Comparison of ENCODE assay signal across 1 cellular context in the genomic region with DNA sequence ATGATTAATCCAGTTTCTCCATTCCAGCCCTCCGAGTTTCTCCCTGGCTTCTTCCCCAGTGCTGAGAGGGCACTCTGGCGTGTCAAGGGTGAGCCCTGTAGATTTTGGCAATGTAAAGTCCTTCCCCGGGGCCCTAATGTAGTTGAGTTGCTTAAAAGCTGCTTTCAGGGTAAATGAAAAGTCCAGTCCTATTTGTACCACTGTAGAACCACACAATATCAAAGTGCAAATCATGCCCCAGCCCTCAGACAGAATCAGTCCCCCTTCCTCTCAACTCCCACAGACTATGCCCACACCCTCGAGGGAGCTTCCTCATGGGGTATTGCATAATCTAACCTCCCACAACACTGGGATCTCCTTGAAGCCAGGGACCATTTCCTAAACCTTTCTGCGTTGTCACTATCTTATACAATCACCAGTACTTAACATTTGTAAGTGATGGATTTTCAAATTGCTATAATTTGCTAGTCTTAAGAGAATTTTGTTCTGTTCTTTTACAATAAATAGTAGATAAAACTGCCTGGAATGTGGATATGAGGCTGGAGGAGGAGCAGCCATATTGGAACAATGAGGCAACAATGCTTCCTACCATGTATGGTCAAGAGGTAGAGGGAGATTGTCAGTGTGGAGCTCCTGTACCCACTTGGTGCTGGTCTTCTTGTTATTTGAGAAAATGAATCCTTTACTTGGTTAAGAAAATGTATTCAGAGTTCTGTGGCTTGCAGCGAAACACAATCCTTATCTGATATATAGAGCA.
TF ChIP-seq lines count a peak whose summit lies in the region.

No MANE protein-coding gene starts in this region.

TF ChIP-seq in K562, 482 proteins besides CTCF, POLR2A, EP300 and RAD21 (continued from another document):
- TF ChIP-seq, protein P1, sequence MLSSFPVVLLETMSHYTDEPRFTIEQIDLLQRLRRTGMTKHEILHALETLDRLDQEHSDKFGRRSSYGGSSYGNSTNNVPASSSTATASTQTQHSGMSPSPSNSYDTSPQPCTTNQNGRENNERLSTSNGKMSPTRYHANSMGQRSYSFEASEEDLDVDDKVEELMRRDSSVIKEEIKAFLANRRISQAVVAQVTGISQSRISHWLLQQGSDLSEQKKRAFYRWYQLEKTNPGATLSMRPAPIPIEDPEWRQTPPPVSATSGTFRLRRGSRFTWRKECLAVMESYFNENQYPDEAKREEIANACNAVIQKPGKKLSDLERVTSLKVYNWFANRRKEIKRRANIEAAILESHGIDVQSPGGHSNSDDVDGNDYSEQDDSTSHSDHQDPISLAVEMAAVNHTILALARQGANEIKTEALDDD (IDR thresholded peaks at IDR 0.05) = 0 out of 2 replicates have a peak, but pooled peaks have one; percentile 14
- TF ChIP-seq TRIM24 (IDR thresholded peaks at IDR 0.05) = peak in 1 of 2 experiments; percentile 54; a peak in 2 of 4 replicates
- TF ChIP-seq, protein P2, sequence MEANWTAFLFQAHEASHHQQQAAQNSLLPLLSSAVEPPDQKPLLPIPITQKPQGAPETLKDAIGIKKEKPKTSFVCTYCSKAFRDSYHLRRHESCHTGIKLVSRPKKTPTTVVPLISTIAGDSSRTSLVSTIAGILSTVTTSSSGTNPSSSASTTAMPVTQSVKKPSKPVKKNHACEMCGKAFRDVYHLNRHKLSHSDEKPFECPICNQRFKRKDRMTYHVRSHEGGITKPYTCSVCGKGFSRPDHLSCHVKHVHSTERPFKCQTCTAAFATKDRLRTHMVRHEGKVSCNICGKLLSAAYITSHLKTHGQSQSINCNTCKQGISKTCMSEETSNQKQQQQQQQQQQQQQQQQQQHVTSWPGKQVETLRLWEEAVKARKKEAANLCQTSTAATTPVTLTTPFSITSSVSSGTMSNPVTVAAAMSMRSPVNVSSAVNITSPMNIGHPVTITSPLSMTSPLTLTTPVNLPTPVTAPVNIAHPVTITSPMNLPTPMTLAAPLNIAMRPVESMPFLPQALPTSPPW (CRISPR knock-in tag; IDR thresholded peaks at IDR 0.05) = peak; percentile 64; the same call in 1 of the 2 replicates
- TF ChIP-seq L3MBTL2 (IDR thresholded peaks at IDR 0.05) = peak; percentile 35; the same call in 1 of the 2 replicates
- TF ChIP-seq MYC (IDR thresholded peaks at IDR 0.05; ENCODE audit: low read depth, low read length) = 0 out of 2 replicates have a peak, but pooled peaks have one; percentile 34
- no peak for TF ChIP-seq MYC (CRISPR knock-in tag; IDR thresholded peaks at IDR 0.05; ENCODE audit: borderline replicate concordance, low read depth)
- TF ChIP-seq ZNF551 (CRISPR knock-in tag; IDR thresholded peaks at IDR 0.05) = no peak
- TF ChIP-seq ATF7 (IDR thresholded peaks at IDR 0.05) = peak; percentile 36; the same call in 1 of the 2 replicates
- TF ChIP-seq ETV1 (tag; conservative IDR thresholded peaks at IDR 0.05; ENCODE audit: low read depth) = 0 out of 2 replicates have a peak, but pooled peaks have one; percentile 21
- no peak for TF ChIP-seq PHF8 (IDR thresholded peaks at IDR 0.05; ENCODE audit: borderline replicate concordance, low read length)
- 0 out of 4 replicates have a peak, but pooled peaks of 1 of the 2 experiments have one; percentile 35 for TF ChIP-seq RCOR1 (IDR thresholded peaks at IDR 0.05; ENCODE audit: borderline replicate concordance in 1 of 2, low read depth in 2 of 2, low read length in 2 of 2)
- TF ChIP-seq ZFP1 (CRISPR knock-in tag; IDR thresholded peaks at IDR 0.05) = no peak
- TF ChIP-seq, protein P3, sequence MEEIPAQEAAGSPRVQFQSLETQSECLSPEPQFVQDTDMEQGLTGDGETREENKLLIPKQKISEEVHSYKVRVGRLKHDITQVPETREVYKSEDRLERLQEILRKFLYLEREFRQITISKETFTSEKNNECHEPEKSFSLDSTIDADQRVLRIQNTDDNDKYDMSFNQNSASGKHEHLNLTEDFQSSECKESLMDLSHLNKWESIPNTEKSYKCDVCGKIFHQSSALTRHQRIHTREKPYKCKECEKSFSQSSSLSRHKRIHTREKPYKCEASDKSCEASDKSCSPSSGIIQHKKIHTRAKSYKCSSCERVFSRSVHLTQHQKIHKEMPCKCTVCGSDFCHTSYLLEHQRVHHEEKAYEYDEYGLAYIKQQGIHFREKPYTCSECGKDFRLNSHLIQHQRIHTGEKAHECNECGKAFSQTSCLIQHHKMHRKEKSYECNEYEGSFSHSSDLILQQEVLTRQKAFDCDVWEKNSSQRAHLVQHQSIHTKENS (CRISPR knock-in tag; IDR thresholded peaks at IDR 0.05) = no peak
- no peak for TF ChIP-seq DEAF1 (CRISPR knock-in tag; IDR thresholded peaks at IDR 0.05)
- no peak for TF ChIP-seq KHSRP (IDR thresholded peaks at IDR 0.05)
- TF ChIP-seq ATF3 (IDR thresholded peaks at IDR 0.05) = peak; percentile 63; the same call in 1 of the 2 replicates
- no peak for TF ChIP-seq ATF3 (CRISPR knock-in tag; conservative IDR thresholded peaks at IDR 0.05)
- TF ChIP-seq RBM25 (IDR thresholded peaks at IDR 0.05; ENCODE audit: low read depth, low read length, severe bottlenecking) = peak; percentile 73
- TF ChIP-seq MGA (IDR thresholded peaks at IDR 0.05) = peak; percentile 30; the same call in 1 of the 2 replicates
- TF ChIP-seq ZNF175 (CRISPR knock-in tag; IDR thresholded peaks at IDR 0.05; ENCODE audit: low read depth) = peak; percentile 68
- no peak for TF ChIP-seq SIN3A (IDR thresholded peaks at IDR 0.05; ENCODE audit: borderline replicate concordance in 2 of 2, control insufficient read depth in 1 of 2, low read depth in 2 of 2, low read length in 2 of 2)
- TF ChIP-seq CEBPB (tag; IDR thresholded peaks at IDR 0.05) = peak; percentile 98
- peak; percentile 44 for TF ChIP-seq EGR1 (conservative IDR thresholded peaks at IDR 0.05)
- TF ChIP-seq ZNF133 (CRISPR knock-in tag; IDR thresholded peaks at IDR 0.05) = no peak
- TF ChIP-seq NR2C2 (CRISPR knock-in tag; IDR thresholded peaks at IDR 0.05) = no peak
- 0 out of 2 replicates have a peak, but pooled peaks have one; percentile 9 for TF ChIP-seq NR2C2 (tag; IDR thresholded peaks at IDR 0.05)
- TF ChIP-seq CEBPG (CRISPR knock-in tag; IDR thresholded peaks at IDR 0.05) = no peak; the same call in 1 of the 2 replicates
- peak; percentile 93 to 96 for TF ChIP-seq CEBPG (tag; conservative IDR thresholded peaks at IDR 0.05 in 1 of 2, IDR thresholded peaks at IDR 0.05 in 1 of 2)
- 0 out of 2 replicates have a peak, but pooled peaks have one; percentile 12 for TF ChIP-seq TEAD4 (IDR thresholded peaks at IDR 0.05; ENCODE audit: low read length)
- no peak for TF ChIP-seq TEAD4 (CRISPR knock-in tag; IDR thresholded peaks at IDR 0.05; ENCODE audit: borderline replicate concordance)
- peak; percentile 47; the same call in 1 of the 2 replicates for TF ChIP-seq JUND (IDR thresholded peaks at IDR 0.05; ENCODE audit: borderline replicate concordance, low read depth, low read length)
- no peak for TF ChIP-seq JUND (tag; IDR thresholded peaks at IDR 0.05; ENCODE audit: borderline replicate concordance, low read depth, low read length)
